In the genomic region with DNA sequence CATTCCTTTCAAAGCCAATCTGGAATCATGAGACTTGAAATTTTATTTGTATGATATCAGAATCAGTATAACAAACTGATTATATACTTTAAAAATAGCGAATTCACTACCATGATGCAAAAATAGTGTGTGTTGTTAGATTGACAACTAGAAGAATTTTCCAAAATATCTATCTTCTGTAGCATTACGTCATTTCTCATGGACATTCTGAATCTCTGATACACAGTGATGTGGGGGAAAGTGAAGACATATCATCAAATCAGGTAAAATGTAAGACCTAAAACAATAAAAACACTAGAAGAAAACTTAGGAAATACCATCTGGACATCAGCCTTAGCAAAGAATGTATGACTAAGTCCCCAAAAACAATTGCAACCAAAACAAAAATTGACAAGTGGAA, we compare ENCODE assay signal across 3 cellular contexts.
A peak's percentile ranks its signal among the peaks of the same experiment; 100 is the strongest.
TF ChIP-seq lines count a peak whose summit lies in the region.

No MANE protein-coding gene starts in this region.

TF ChIP-seq in HepG2, 621 proteins besides CTCF, POLR2A, EP300 and RAD21:
- no peak for TF ChIP-seq ZNF235 (CRISPR knock-in tag; IDR thresholded peaks at IDR 0.05; ENCODE audit: borderline replicate concordance)
- peak; percentile 95 for TF ChIP-seq ATF7 (IDR thresholded peaks at IDR 0.05)
- no peak for TF ChIP-seq ATF7 (CRISPR knock-in tag; IDR thresholded peaks at IDR 0.05)
- no peak for TF ChIP-seq ZNF850 (CRISPR knock-in tag; conservative IDR thresholded peaks at IDR 0.05)
- TF ChIP-seq, protein P1, sequence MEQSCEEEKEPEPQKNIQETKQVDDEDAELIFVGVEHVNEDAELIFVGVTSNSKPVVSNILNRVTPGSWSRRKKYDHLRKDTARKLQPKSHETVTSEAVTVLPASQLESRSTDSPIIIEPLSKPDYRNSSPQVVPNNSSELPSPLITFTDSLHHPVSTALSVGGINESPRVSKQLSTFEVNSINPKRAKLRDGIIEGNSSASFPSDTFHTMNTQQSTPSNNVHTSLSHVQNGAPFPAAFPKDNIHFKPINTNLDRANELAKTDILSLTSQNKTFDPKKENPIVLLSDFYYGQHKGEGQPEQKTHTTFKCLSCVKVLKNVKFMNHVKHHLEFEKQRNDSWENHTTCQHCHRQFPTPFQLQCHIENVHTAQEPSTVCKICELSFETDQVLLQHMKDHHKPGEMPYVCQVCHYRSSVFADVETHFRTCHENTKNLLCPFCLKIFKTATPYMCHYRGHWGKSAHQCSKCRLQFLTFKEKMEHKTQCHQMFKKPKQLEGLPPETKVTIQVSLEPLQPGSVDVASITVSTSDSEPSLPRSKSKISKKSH (CRISPR knock-in tag; IDR thresholded peaks at IDR 0.05; ENCODE audit: borderline replicate concordance) = no peak
- TF ChIP-seq ZNF605 (CRISPR knock-in tag; IDR thresholded peaks at IDR 0.05) = no peak
- no peak for TF ChIP-seq RBFOX2 (IDR thresholded peaks at IDR 0.05; ENCODE audit: low read depth, low read length)
- 0 out of 2 replicates have a peak, but pooled peaks have one; percentile 2 for TF ChIP-seq CREB1 (IDR thresholded peaks at IDR 0.05)
- no peak for TF ChIP-seq CREB1 (CRISPR knock-in tag; IDR thresholded peaks at IDR 0.05)

TF ChIP-seq in HEK293, 187 proteins besides CTCF, POLR2A, EP300 and RAD21:
- no peak for TF ChIP-seq ZNF658 (tag by site-specific recombination; IDR thresholded peaks at IDR 0.05)
- TF ChIP-seq, protein P2, sequence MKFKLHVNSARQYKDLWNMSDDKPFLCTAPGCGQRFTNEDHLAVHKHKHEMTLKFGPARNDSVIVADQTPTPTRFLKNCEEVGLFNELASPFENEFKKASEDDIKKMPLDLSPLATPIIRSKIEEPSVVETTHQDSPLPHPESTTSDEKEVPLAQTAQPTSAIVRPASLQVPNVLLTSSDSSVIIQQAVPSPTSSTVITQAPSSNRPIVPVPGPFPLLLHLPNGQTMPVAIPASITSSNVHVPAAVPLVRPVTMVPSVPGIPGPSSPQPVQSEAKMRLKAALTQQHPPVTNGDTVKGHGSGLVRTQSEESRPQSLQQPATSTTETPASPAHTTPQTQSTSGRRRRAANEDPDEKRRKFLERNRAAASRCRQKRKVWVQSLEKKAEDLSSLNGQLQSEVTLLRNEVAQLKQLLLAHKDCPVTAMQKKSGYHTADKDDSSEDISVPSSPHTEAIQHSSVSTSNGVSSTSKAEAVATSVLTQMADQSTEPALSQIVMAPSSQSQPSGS (tag by site-specific recombination; IDR thresholded peaks at IDR 0.05; ENCODE audit: low read depth) = peak; percentile 26; the same call in 1 of the 2 replicates

TF ChIP-seq in GM12878, 131 proteins besides CTCF, POLR2A, EP300 and RAD21:
- TF ChIP-seq, protein P3, sequence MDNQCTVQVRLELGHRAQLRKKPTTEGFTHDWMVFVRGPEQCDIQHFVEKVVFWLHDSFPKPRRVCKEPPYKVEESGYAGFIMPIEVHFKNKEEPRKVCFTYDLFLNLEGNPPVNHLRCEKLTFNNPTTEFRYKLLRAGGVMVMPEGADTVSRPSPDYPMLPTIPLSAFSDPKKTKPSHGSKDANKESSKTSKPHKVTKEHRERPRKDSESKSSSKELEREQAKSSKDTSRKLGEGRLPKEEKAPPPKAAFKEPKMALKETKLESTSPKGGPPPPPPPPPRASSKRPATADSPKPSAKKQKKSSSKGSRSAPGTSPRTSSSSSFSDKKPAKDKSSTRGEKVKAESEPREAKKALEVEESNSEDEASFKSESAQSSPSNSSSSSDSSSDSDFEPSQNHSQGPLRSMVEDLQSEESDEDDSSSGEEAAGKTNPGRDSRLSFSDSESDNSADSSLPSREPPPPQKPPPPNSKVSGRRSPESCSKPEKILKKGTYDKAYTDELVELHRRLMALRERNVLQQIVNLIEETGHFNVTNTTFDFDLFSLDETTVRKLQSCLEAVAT (IDR thresholded peaks at IDR 0.05) = no peak
- 0 out of 2 replicates have a peak, but pooled peaks have one; percentile 17 for TF ChIP-seq ATF7 (IDR thresholded peaks at IDR 0.05; ENCODE audit: low read depth)
